Comparison of ENCODE assay signal across 16 cellular contexts in genomic region chr12:132276066-132276719, GRCh38. TPM values are rescaled to one million over a fixed set of nuclear protein-coding genes. Genes with fewer than 3 reads are reported as not detected.
DNase-seq lines count a peak whose midpoint lies in the region; ATAC-seq and TF ChIP-seq lines count a peak whose summit lies in the region.
"Had no signal": no experiment of that assay in that cellular context is flagged by ENCODE, and none has a peak within 500 bp of the region (broad histone marks: within the 10 kb centered on the region; RNA-seq: fewer than 3 reads in every experiment).

No MANE protein-coding gene starts in this region.

- H3K36me3 Mint-ChIP-seq in brain = no peaks in the 10 kb centered on the region
- H3K36me3 Mint-ChIP-seq in activated CD4-positive, alpha-beta T cell treated with anti-CD3 and anti-CD28 coated beads for 36 hours (ENCODE audit: low read depth) = no peaks in the 10 kb centered on the region
- H3K36me3 Mint-ChIP-seq in activated CD4-positive, alpha-beta T cell treated with anti-CD3 and anti-CD28 coated beads, Interleukin-2, amount 10 ng/mL, durations not matched to agents 24 days and 14 days (ENCODE audit: low read depth) = no peaks in the 10 kb centered on the region

- CTCF ChIA-PET in activated CD4-positive, alpha-beta T cell treated with anti-CD3 and anti-CD28 coated beads for 36 hours (lab: Charles Lee) = no interaction called here

- H3K27ac Mint-ChIP-seq in brain = peak overlapping the region in 4 of 5 experiments; percentile 55 to 92 (median 80)
- no peak overlapping the region for H3K27ac Mint-ChIP-seq in activated CD4-positive, alpha-beta T cell treated with anti-CD3 and anti-CD28 coated beads for 36 hours
- H3K27ac Mint-ChIP-seq in activated CD4-positive, alpha-beta T cell treated with anti-CD3 and anti-CD28 coated beads, Interleukin-2, amount 10 ng/mL, durations not matched to agents 24 days and 14 days = no peak overlapping the region
- H3K27ac Mint-ChIP-seq: CD4-positive, alpha-beta T cell had no signal

- TF ChIP-seq POLR2A in breast epithelium (IDR thresholded peaks at IDR 0.05) = no peak

- H3K9me3 ChIP-seq in left ventricle myocardium inferior (replicated peaks) = no peaks in the 10 kb centered on the region
- H3K9me3 ChIP-seq in lower lobe of right lung = no peaks in the 10 kb centered on the region
- no peaks in the 10 kb centered on the region for H3K9me3 ChIP-seq in breast epithelium

- intact Hi-C loops in left ventricle myocardium superior (cut with micrococcal nuclease) (no loop called here), left ventricle myocardium inferior (cut with micrococcal nuclease) (no loop called here), lower lobe of right lung (cut with DNase I) (no loop called here), breast epithelium (cut with DNase I; ENCODE audit: low total_unique reads) (no loop called here)
- intact Hi-C loops in activated CD4-positive, alpha-beta T cell treated with anti-CD3 and anti-CD28 coated beads for 36 hours (cut with DNase I, micrococcal nuclease) = no loop called here
- intact Hi-C loops in activated CD4-positive, alpha-beta T cell treated with anti-CD3 and anti-CD28 coated beads, Interleukin-2, amount 10 ng/mL, durations not matched to agents 24 days and 14 days (cut with micrococcal nuclease) = no loop called here

- H3K4me3 ChIP-seq in left ventricle myocardium inferior (no peak overlapping the region), lower lobe of right lung (no peak overlapping the region), breast epithelium (no peak overlapping the region)
- H3K4me3 ChIP-seq: GM23248 had no signal

- H3K27me3 Mint-ChIP-seq in brain = peaks cover 12% of the 10 kb centered on the region
- peaks cover 14% of the 10 kb centered on the region for H3K27me3 Mint-ChIP-seq in activated CD4-positive, alpha-beta T cell treated with anti-CD3 and anti-CD28 coated beads for 36 hours
- H3K27me3 Mint-ChIP-seq in activated CD4-positive, alpha-beta T cell treated with anti-CD3 and anti-CD28 coated beads, Interleukin-2, amount 10 ng/mL, durations not matched to agents 24 days and 14 days = no peaks in the 10 kb centered on the region

- ATAC-seq in left ventricle myocardium superior (no peak), lower lobe of right lung (no peak)
- no peak for ATAC-seq in activated CD4-positive, alpha-beta T cell treated with anti-CD3 and anti-CD28 coated beads for 36 hours

- POLR2A ChIA-PET in activated CD4-positive, alpha-beta T cell treated with anti-CD3 and anti-CD28 coated beads for 36 hours (lab: Charles Lee) = interaction anchor here (0.8 kb wide), 1 partner anchor 52 kb away, joined by 3 read pairs; no protein-coding TSS in a partner anchor

- no peak for TF ChIP-seq CTCF in left ventricle myocardium inferior (IDR thresholded peaks at IDR 0.05; ENCODE audit: borderline replicate concordance)
- TF ChIP-seq CTCF in brain (conservative IDR thresholded peaks at IDR 0.05) = no peak
- no peak for TF ChIP-seq CTCF in lower lobe of right lung (IDR thresholded peaks at IDR 0.05)
- TF ChIP-seq CTCF in breast epithelium (IDR thresholded peaks at IDR 0.05) = no peak

- peaks cover 69% of the 10 kb centered on the region for H3K4me1 Mint-ChIP-seq in brain
- H3K4me1 Mint-ChIP-seq in activated CD4-positive, alpha-beta T cell treated with anti-CD3 and anti-CD28 coated beads for 36 hours = no peaks in the 10 kb centered on the region
- H3K4me1 Mint-ChIP-seq in activated CD4-positive, alpha-beta T cell treated with anti-CD3 and anti-CD28 coated beads, Interleukin-2, amount 10 ng/mL, durations not matched to agents 24 days and 14 days = no peaks in the 10 kb centered on the region
- H3K4me1 Mint-ChIP-seq: B cell had no signal

- H3K36me3 ChIP-seq in left ventricle myocardium inferior = no peaks in the 10 kb centered on the region
- no peaks in the 10 kb centered on the region for H3K36me3 ChIP-seq in lower lobe of right lung
- no peaks in the 10 kb centered on the region for H3K36me3 ChIP-seq in breast epithelium

- H3K27ac ChIP-seq in left ventricle myocardium inferior (replicated peaks) = no peak overlapping the region
- H3K27ac ChIP-seq in lower lobe of right lung = no peak overlapping the region
- H3K27ac ChIP-seq in breast epithelium = no peak overlapping the region
- H3K27ac ChIP-seq: GM23248, HL-60 had no signal

- peak overlapping the region in 3 of 5 experiments; percentile 1 to 21 (median 12) for H3K4me3 Mint-ChIP-seq in brain
- H3K4me3 Mint-ChIP-seq in activated CD4-positive, alpha-beta T cell treated with anti-CD3 and anti-CD28 coated beads for 36 hours = no peak overlapping the region
- no peak overlapping the region for H3K4me3 Mint-ChIP-seq in activated CD4-positive, alpha-beta T cell treated with anti-CD3 and anti-CD28 coated beads, Interleukin-2, amount 10 ng/mL, durations not matched to agents 24 days and 14 days
- H3K4me3 Mint-ChIP-seq: B cell; CD4-positive, alpha-beta T cell had no signal

- no peaks in the 10 kb centered on the region for H3K4me1 ChIP-seq in left ventricle myocardium inferior
- H3K4me1 ChIP-seq in lower lobe of right lung = no peaks in the 10 kb centered on the region
- H3K4me1 ChIP-seq in breast epithelium = no peaks in the 10 kb centered on the region

- DNase-seq in left ventricle myocardium superior (peak; percentile 16), left ventricle myocardium inferior (no peak), lower lobe of right lung (peak; percentile 34), breast epithelium (ENCODE audit: low spot score in 2 of 2) (no peak)
- no peak for DNase-seq in activated CD4-positive, alpha-beta T cell treated with anti-CD3 and anti-CD28 coated beads for 36 hours
- DNase-seq in activated CD4-positive, alpha-beta T cell treated with anti-CD3 and anti-CD28 coated beads, Interleukin-2, amount 10 ng/mL, durations not matched to agents 24 days and 14 days = no peak
- DNase-seq: ACHN; Calu3; CD4-positive, alpha-beta T cell; DMS 273 treated with DMSO at 0.1 percent for 48 hours; EL; GDM1; GM23248 had no signal

- H3K27me3 ChIP-seq in left ventricle myocardium inferior (ENCODE audit: low read depth) (peaks cover 100% of the 10 kb centered on the region), lower lobe of right lung (ENCODE audit: low read depth) (peaks cover 72% of the 10 kb centered on the region), breast epithelium (peaks cover 0 to 97% of the 10 kb centered on the region in 2 donors)

- peaks cover 0 to 2% (median 0%) of the 10 kb centered on the region in 5 experiments for H3K9me3 Mint-ChIP-seq in brain
- H3K9me3 Mint-ChIP-seq in activated CD4-positive, alpha-beta T cell treated with anti-CD3 and anti-CD28 coated beads for 36 hours (ENCODE audit: low read depth) = no peaks in the 10 kb centered on the region
- H3K9me3 Mint-ChIP-seq in activated CD4-positive, alpha-beta T cell treated with anti-CD3 and anti-CD28 coated beads, Interleukin-2, amount 10 ng/mL, durations not matched to agents 24 days and 14 days = no peaks in the 10 kb centered on the region
- H3K9me3 Mint-ChIP-seq: CD4-positive, alpha-beta T cell had no signal

RNA-seq across cellular contexts. Expression of gene GALNT9, which starts 53.2 kb away (rescaled TPM):
- 1.6 TPM for total RNA-seq in left ventricle myocardium superior
- not detected for total RNA-seq in left ventricle myocardium inferior
- 17.7 TPM for polyA plus RNA-seq in brain (ENCODE audit: insufficient read depth, low read depth, low replicate concordance)
- not detected for total RNA-seq in lower lobe of right lung
- 1 to 10 TPM in 1 of 3 donors, not detected in 2; 2.9 TPM for total RNA-seq in breast epithelium
- total RNA-seq in activated CD4-positive, alpha-beta T cell treated with anti-CD3 and anti-CD28 coated beads for 36 hours = under 1 TPM in 1 of 2 experiments, not detected in 1; 0.30 TPM
- 0.19 TPM in 1 of 2 replicates, not detected in the other for total RNA-seq in activated CD4-positive, alpha-beta T cell treated with anti-CD3 and anti-CD28 coated beads, Interleukin-2, amount 10 ng/mL, durations not matched to agents 24 days and 14 days
- total RNA-seq: CD4-positive, alpha-beta T cell had no signal

Comparison
In these comparisons a context has a peak if more than half of its experiments do, and no peak if none do; other contexts are left out.
1. DNase-seq: peak in left ventricle myocardium superior (single experiment) and lower lobe of right lung (single experiment); none in left ventricle myocardium inferior (single experiment), breast epithelium (0 of 2), activated CD4-positive, alpha-beta T cell treated with anti-CD3 and anti-CD28 coated beads for 36 hours (single experiment) and activated CD4-positive, alpha-beta T cell treated with anti-CD3 and anti-CD28 coated beads, Interleukin-2, amount 10 ng/mL, durations not matched to agents 24 days and 14 days (single experiment).
2. H3K27ac Mint-ChIP-seq: peak in brain (4 of 5); none in activated CD4-positive, alpha-beta T cell treated with anti-CD3 and anti-CD28 coated beads for 36 hours (single experiment) and activated CD4-positive, alpha-beta T cell treated with anti-CD3 and anti-CD28 coated beads, Interleukin-2, amount 10 ng/mL, durations not matched to agents 24 days and 14 days (single experiment).
3. H3K4me3 Mint-ChIP-seq: peak in brain (3 of 5); none in activated CD4-positive, alpha-beta T cell treated with anti-CD3 and anti-CD28 coated beads for 36 hours (single experiment) and activated CD4-positive, alpha-beta T cell treated with anti-CD3 and anti-CD28 coated beads, Interleukin-2, amount 10 ng/mL, durations not matched to agents 24 days and 14 days (single experiment).